In genomic region chr15:52528465-52529288, GRCh38 we compare ENCODE assay signal across 8 cellular contexts. TPM values are rescaled to one million over a fixed set of nuclear protein-coding genes. Genes with fewer than 3 reads are reported as not detected.
DNase-seq lines count a peak whose midpoint lies in the region; ATAC-seq and TF ChIP-seq lines count a peak whose summit lies in the region.

Gene MYO5A, minus strand, starts transcription at chr15:52528880. Its CDS starts 74 bp downstream, at chr15:52528806.

- POLR2A ChIA-PET in IMR-90 (lab: Charles Lee; ENCODE audit: unreplicated experiment): interaction anchor here (0.6 kb wide), 1 partner anchor 384 kb away, joined by 3 read pairs; no protein-coding TSS in a partner anchor

- peak within 1 kb of the TSS; percentile 51 for H4K5ac ChIP-seq in IMR-90 (ENCODE audit: low read depth, low read length)

- H3K4me1 Mint-ChIP-seq in activated naive CD4-positive, alpha-beta T cell treated with anti-CD3 and anti-CD28 coated beads, Interleukin-2, amount 10 ng/mL, durations not matched to agents 7 days and 5 days: peaks cover 25% of the 10 kb centered on the region

- H3K4me3 ChIP-seq in IMR-90 (ENCODE audit: insufficient read depth, low read depth, low read length) (peak within 1 kb of the TSS; percentile 75), SK-N-MC (peak within 1 kb of the TSS; percentile 90), ovary (peak within 1 kb of the TSS; percentile 61), thymus (ENCODE audit: low read length) (peak within 1 kb of the TSS; percentile 82)

- BruUV-seq in IMR-90 (replicated peaks; lab: Mats Ljungman, UMichigan): no TSS peak

- TF ChIP-seq POLR2A in IMR-90 (IDR thresholded peaks at IDR 0.05; ENCODE audit: low read depth, low read length) (peak; percentile 29; the same call in 1 of the 2 replicates), ovary (IDR thresholded peaks at IDR 0.05) (no peak)

- H3K4me1 ChIP-seq in IMR-90 (ENCODE audit: control insufficient read depth, insufficient read depth, low read length) (peaks cover 3% of the 10 kb centered on the region), ovary (ENCODE audit: insufficient read depth) (no peaks in the 10 kb centered on the region), thymus (ENCODE audit: control insufficient read depth, insufficient read depth, low read length) (peaks cover 6% of the 10 kb centered on the region)

- H3K9me3 Mint-ChIP-seq in activated naive CD4-positive, alpha-beta T cell treated with anti-CD3 and anti-CD28 coated beads, Interleukin-2, amount 10 ng/mL, durations not matched to agents 7 days and 5 days: no peaks in the 10 kb centered on the region

- peak within 1 kb of the TSS; percentile 55 for H3K23ac ChIP-seq in IMR-90 (ENCODE audit: low read depth, low read length)

- peaks cover 6% of the 10 kb centered on the region; the same call in 1 of the 2 replicates for H4K20me1 ChIP-seq in IMR-90 (ENCODE audit: insufficient read depth, low read length)

- H3K27ac ChIP-seq in IMR-90 (ENCODE audit: insufficient read depth, low read length) (peak within 1 kb of the TSS; percentile 31), SK-N-MC (no peak within 1 kb of the TSS), ovary (peak within 1 kb of the TSS; percentile 35 to 88), thymus (ENCODE audit: low read depth) (peak within 1 kb of the TSS; percentile 81)

- TF ChIP-seq CTCF in IMR-90 (conservative IDR thresholded peaks at IDR 0.05; ENCODE audit: low read depth, low read length) (peak; percentile 27; the same call in 1 of the 2 replicates), ovary (IDR thresholded peaks at IDR 0.05) (peak in 1 of 3 donors; percentile 12)

- DNase-seq in EL (peak; percentile 79), IMR-90 (peak; percentile 71), SK-N-MC (ENCODE audit: low read depth, low spot score) (no peak), glomerular visceral epithelial cell (ENCODE audit: extremely low spot score) (peak; percentile 79), ovary (peak; percentile 57 to 80 (median 72))
- peak; percentile 85 for DNase-seq in activated naive CD4-positive, alpha-beta T cell treated with anti-CD3 and anti-CD28 coated beads, Interleukin-2, amount 10 ng/mL, durations not matched to agents 7 days and 5 days

- dilution Hi-C loops in IMR-90 (cut with HindIII; ENCODE audit: low sequenced_read_pairs, unreplicated experiment): no loop called here

- peak within 1 kb of the TSS; percentile 80 for H3K27ac Mint-ChIP-seq in activated naive CD4-positive, alpha-beta T cell treated with anti-CD3 and anti-CD28 coated beads, Interleukin-2, amount 10 ng/mL, durations not matched to agents 7 days and 5 days

- H3K36me3 ChIP-seq in IMR-90 (ENCODE audit: control insufficient read depth, insufficient read depth, low read length) (no peaks in the 10 kb centered on the region), SK-N-MC (ENCODE audit: insufficient read depth, low read length) (no peaks in the 10 kb centered on the region), ovary (no peaks in the 10 kb centered on the region), thymus (ENCODE audit: control insufficient read depth, insufficient read depth) (no peaks in the 10 kb centered on the region)

- H3K9me3 ChIP-seq in IMR-90 (ENCODE audit: control insufficient read depth, insufficient read depth, low read length) (no peaks in the 10 kb centered on the region), SK-N-MC (ENCODE audit: low read depth, low read length) (no peaks in the 10 kb centered on the region), ovary (no peaks in the 10 kb centered on the region), thymus (ENCODE audit: control insufficient read depth) (no peaks in the 10 kb centered on the region)

- H3K9me1 ChIP-seq in IMR-90 (ENCODE audit: insufficient read depth, low read length): peaks cover 6% of the 10 kb centered on the region

- H2BK120ac ChIP-seq in IMR-90 (ENCODE audit: low read depth, low read length): peak within 1 kb of the TSS; percentile 77

- H3K27me3 Mint-ChIP-seq in activated naive CD4-positive, alpha-beta T cell treated with anti-CD3 and anti-CD28 coated beads, Interleukin-2, amount 10 ng/mL, durations not matched to agents 7 days and 5 days: peaks cover 40% of the 10 kb centered on the region

- H3K79me1 ChIP-seq in IMR-90 (ENCODE audit: low read depth in 1 of 2, low read length in 2 of 2): peaks cover 18 to 26% of the 10 kb centered on the region in 2 experiments

- H3K14ac ChIP-seq in IMR-90 (replicated peaks; ENCODE audit: low read depth, low read length): peak within 1 kb of the TSS; percentile 48

- 0 out of 2 replicates have a peak within 1 kb of the TSS, but pooled peaks have one; percentile 28 for H2BK20ac ChIP-seq in IMR-90 (ENCODE audit: low read depth, low read length)

- H2AFZ ChIP-seq in IMR-90 (replicated peaks; ENCODE audit: low read length, poor library complexity): peak within 1 kb of the TSS; percentile 93

- H3K27me3 ChIP-seq in IMR-90 (ENCODE audit: control insufficient read depth, insufficient read depth, low read length): peaks cover 8% of the 10 kb centered on the region
- no peaks in the 10 kb centered on the region for H3K27me3 ChIP-seq in ovary
- no peaks in the 10 kb centered on the region for H3K27me3 ChIP-seq in thymus (ENCODE audit: control insufficient read depth, insufficient read depth)

- H4K8ac ChIP-seq in IMR-90 (ENCODE audit: low read depth in 2 of 2, low read length in 2 of 2): peak within 1 kb of the TSS; percentile 57 to 75

- ATAC-seq in GM21528 (IDR thresholded peaks at IDR 0.05; ENCODE audit: low FRiP score, unreplicated experiment) (peak; percentile 82), IMR-90 (ENCODE audit: low read depth) (peak; percentile 94)

- H3K4me3 Mint-ChIP-seq in activated naive CD4-positive, alpha-beta T cell treated with anti-CD3 and anti-CD28 coated beads, Interleukin-2, amount 10 ng/mL, durations not matched to agents 7 days and 5 days: peak within 1 kb of the TSS; percentile 92

- CTCF ChIA-PET in IMR-90 (lab: Yijun Ruan, JAX): no interaction called here
- CTCF ChIA-PET in activated naive CD4-positive, alpha-beta T cell treated with anti-CD3 and anti-CD28 coated beads, Interleukin-2, amount 10 ng/mL, durations not matched to agents 7 days and 5 days (lab: Charles Lee): interaction anchor here (1.0 to 2.5 kb wide), 7 partner anchors 25 to 205 kb away, joined by 3 to 7 read pairs (median 5); partner anchors contain the start of gene ATOSA

- no peak within 1 kb of the TSS for H2AK5ac ChIP-seq in IMR-90 (ENCODE audit: low read depth, low read length)

- H4K91ac ChIP-seq in IMR-90 (ENCODE audit: insufficient read depth, low read depth, low read length): peak within 1 kb of the TSS; percentile 38

- peak within 1 kb of the TSS; percentile 86 for H3K4me2 ChIP-seq in IMR-90 (ENCODE audit: low read depth, low read length)

- H2BK5ac ChIP-seq in IMR-90 (ENCODE audit: low read depth, low read length, poor library complexity, severe bottlenecking): peak within 1 kb of the TSS; percentile 52

- peak; percentile 40 for TF ChIP-seq RAD21 in IMR-90 (IDR thresholded peaks at IDR 0.05; ENCODE audit: low read length)

- in situ Hi-C loops in IMR-90 (cut with MboI; ENCODE audit: low sequenced_read_pairs): no loop called here

- H3K36me3 Mint-ChIP-seq in activated naive CD4-positive, alpha-beta T cell treated with anti-CD3 and anti-CD28 coated beads, Interleukin-2, amount 10 ng/mL, durations not matched to agents 7 days and 5 days: no peaks in the 10 kb centered on the region

- TF ChIP-seq EP300 in ovary (IDR thresholded peaks at IDR 0.05): no peak

- peak within 1 kb of the TSS; percentile 69 for H3K9ac ChIP-seq in IMR-90 (ENCODE audit: low read depth, low read length)
- H3K9ac ChIP-seq in SK-N-MC (ENCODE audit: insufficient read length): peak within 1 kb of the TSS; percentile 68

- no peak within 1 kb of the TSS for H2BK15ac ChIP-seq in IMR-90 (ENCODE audit: low read depth, low read length)

- peak within 1 kb of the TSS; percentile 71 for H3K4ac ChIP-seq in IMR-90 (ENCODE audit: low read depth, low read length)

- WGBS in IMR-90 (ENCODE audit: extremely low coverage in 2 of 2, insufficient read length in 1 of 2), 2 experiments: 0% methylated on average over 27 of the region's 103 CpGs; no CpG with 5 or more reads in 1 of the 2 experiments
- 0 to 2% (median 0%) methylated on average over 17 to 103 of the region's 103 CpGs for WGBS in ovary, 3 donors
- under 1% methylated on average over 103 of the region's 103 CpGs for WGBS in thymus

- peak within 1 kb of the TSS; percentile 68 for H2AK9ac ChIP-seq in IMR-90 (replicated peaks; ENCODE audit: low read depth, low read length, poor library complexity)

- no peak within 1 kb of the TSS; the same call in 1 of the 2 replicates for H3K18ac ChIP-seq in IMR-90 (ENCODE audit: low read depth, low read length)

- intact Hi-C loops in IMR-90 (cut with micrococcal nuclease): loop anchor here (2.0 to 5.0 kb wide), 5 partner anchors 40 to 272 kb away; partner anchors contain the start of genes ARPP19 and ATOSA
- intact Hi-C loops in ovary (cut with DNase I): no loop called here

- H3K56ac ChIP-seq in IMR-90 (ENCODE audit: extremely low read depth, insufficient read depth, low read length): peak within 1 kb of the TSS; percentile 40; the same call in 1 of the 2 replicates

TF ChIP-seq in IMR-90, 13 proteins besides CTCF, POLR2A, EP300 and RAD21 (continues in another document):
- no peak for TF ChIP-seq RCOR1 (IDR thresholded peaks at IDR 0.05; ENCODE audit: insufficient replicate concordance, low read length)
- no peak; the same call in 1 of the 2 replicates for TF ChIP-seq SMC3 (IDR thresholded peaks at IDR 0.05; ENCODE audit: low read depth, low read length)
- TF ChIP-seq RFX5 (IDR thresholded peaks at IDR 0.05; ENCODE audit: low read depth, low read length): no peak
- TF ChIP-seq MAZ (IDR thresholded peaks at IDR 0.05; ENCODE audit: borderline replicate concordance, low read depth, low read length): peak; percentile 52; the same call in 1 of the 2 replicates
- TF ChIP-seq CHD1 (IDR thresholded peaks at IDR 0.05; ENCODE audit: low read depth, low read length): no peak
- TF ChIP-seq NFE2L2 (IDR thresholded peaks at IDR 0.05; ENCODE audit: low read depth, low read length): no peak
- no peak for TF ChIP-seq ELK1 (IDR thresholded peaks at IDR 0.05; ENCODE audit: borderline replicate concordance, low read depth, low read length)
- TF ChIP-seq FOS (IDR thresholded peaks at IDR 0.05; ENCODE audit: low read depth, low read length): no peak

RNA-seq across cellular contexts. Expression of gene MYO5A, which starts in this region (rescaled TPM):
- total RNA-seq in IMR-90 (2012; rRNA removed) (65.3 and 69.2 TPM in 2 replicates), ovary (10 to 100 TPM; 10.6 to 26.5 (median 15.9) TPM)
- polyA plus RNA-seq in IMR-90 (2012; rRNA removed) (17.5 and 19.4 TPM in 2 replicates), ovary (1 to 10 TPM; 3.8 to 9.5 TPM), thymus (8.7 TPM)
- polyA plus RNA-seq in IMR-90 (2012; cell fraction: cytosol; rRNA removed): 5.8 and 6.6 TPM in 2 replicates
- 7.8 and 26.0 TPM in 2 replicates for polyA plus RNA-seq in IMR-90 (2012; cell fraction: nucleus; rRNA removed; ENCODE audit: low replicate concordance)
